In the genomic region with DNA sequence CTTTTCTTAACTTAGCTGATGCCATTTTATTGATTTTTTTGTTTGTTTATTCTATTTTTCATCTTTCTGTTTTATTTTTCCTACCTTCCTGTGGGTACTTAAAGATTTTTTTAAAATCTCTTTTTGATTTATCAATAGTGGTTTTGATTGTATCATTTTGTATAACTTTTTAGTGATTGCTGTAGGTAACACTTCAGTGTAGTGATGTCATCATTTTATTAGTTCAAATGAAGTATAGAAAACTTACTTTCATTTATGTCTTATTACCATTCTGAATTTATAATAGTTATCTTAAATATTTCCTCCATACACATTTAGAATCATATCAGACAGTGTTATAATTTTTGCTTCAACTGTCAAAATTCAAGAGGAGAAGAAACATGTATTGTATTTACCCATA, we compare ENCODE assay signal across 28 cellular contexts.
"Had no signal": no experiment of that assay in that cellular context is flagged by ENCODE, and none has a peak within 500 bp of the region (broad histone marks: within the 10 kb centered on the region; RNA-seq: fewer than 3 reads in every experiment).

No MANE protein-coding gene starts in this region.

- H3K4me1 ChIP-seq: colonic mucosa, esophagus muscularis mucosa, lower lobe of right lung, tibial nerve, upper lobe of left lung had no signal

- H3K4me3 ChIP-seq: colonic mucosa, esophagus muscularis mucosa, heart right ventricle, left ventricle myocardium inferior, lower lobe of right lung, ovary, psoas muscle, skin epidermis, thoracic aorta, tibial nerve, upper lobe of left lung had no signal

- ATAC-seq: foreskin keratinocyte; heart right ventricle; left colon; lower lobe of right lung; natural killer cell; psoas muscle; right cardiac atrium; stimulated activated naive B cell treated with anti-CD40 and anti-IgM and Interleukin-4, amounts not matched to agents 10 μg/mL and 1 μg/mL and 100 μg/mL, for 72 hours had no signal

- FAIRE-seq: endothelial cell of umbilical vein, urothelium cell line had no signal

- DNase-seq: colonic mucosa; effector CD8-positive, alpha-beta T cell; endodermal cell; foreskin keratinocyte; glutamatergic neuron; heart right ventricle; hippocampal formation; islet precursor cell; kidney glomerular epithelial cell; left colon; left ventricle myocardium inferior; lower lobe of right lung; natural killer cell; occipital lobe; ovary; posterior cingulate gyrus; psoas muscle; right cardiac atrium; stimulated activated CD4-positive, alpha-beta T cell treated with anti-CD3 and anti-CD28 coated beads, Interleukin-15, amount 100 ng/mL, for 24 hours; stimulated activated CD4-positive, alpha-beta T cell treated with anti-CD3 and anti-CD28 coated beads, Interleukin-2, amount 100 ng/mL, for 48 hours; stimulated activated naive B cell treated with anti-CD40 and anti-IgM and Interleukin-4, amounts not matched to agents 10 μg/mL and 1 μg/mL and 100 μg/mL, for 72 hours; upper lobe of left lung had no signal

- H3K36me3 ChIP-seq: colonic mucosa, left ventricle myocardium inferior, lower lobe of right lung, ovary, thoracic aorta had no signal

- H3K27ac ChIP-seq: colonic mucosa, esophagus muscularis mucosa, heart right ventricle, left ventricle myocardium inferior, lower lobe of right lung, ovary, psoas muscle, skin epidermis, thoracic aorta, tibial nerve, upper lobe of left lung had no signal

- H3K9me3 ChIP-seq: colonic mucosa, esophagus muscularis mucosa, heart right ventricle, left ventricle myocardium inferior, lower lobe of right lung, ovary, psoas muscle, thoracic aorta, tibial nerve, upper lobe of left lung had no signal

- H3K27me3 ChIP-seq: colonic mucosa, esophagus muscularis mucosa, foreskin keratinocyte, heart right ventricle, ovary, tibial nerve, upper lobe of left lung had no signal
